ENCODE assay signal across 21 cellular contexts in genomic region chr11:112539165-112539564, GRCh38.
"Had no signal": no experiment of that assay in that cellular context is flagged by ENCODE, and none has a peak within 500 bp of the region (broad histone marks: within the 10 kb centered on the region; RNA-seq: fewer than 3 reads in every experiment).

No MANE protein-coding gene starts in this region.

- H3K36me3 ChIP-seq: esophagus squamous epithelium, neutrophil, pancreas, right lobe of liver, stomach, tibial artery had no signal

- DNase-seq: cerebellar nuclear complex; cortex of kidney; effector memory CD8-positive, alpha-beta T cell; erythroblast; esophagus squamous epithelium; hypothalamus; immature natural killer cell; kidney; naive B cell; pancreas; retina; right lobe of liver; stimulated activated CD4-positive, alpha-beta T cell treated with anti-CD3 and anti-CD28 coated beads, Interleukin-2, amount 100 ng/mL, for 24 hours; stimulated activated CD4-positive, alpha-beta T cell treated with anti-CD3 and anti-CD28 coated beads, Interleukin-4, amount 100 ng/mL, for 24 hours; stimulated activated naive CD4-positive, alpha-beta T cell treated with Interleukin-2 at 50 U/mL for 16 hours; stomach; tibial artery had no signal

- H3K27ac ChIP-seq: esophagus squamous epithelium, neutrophil, pancreas, right lobe of liver, stomach, tibial artery had no signal

- ATAC-seq: effector memory CD8-positive, alpha-beta T cell; left lobe of liver; natural killer cell treated with Interleukin-12 subunit alpha and Interleukin-12 subunit beta and Interleukin-15 and Interleukin-18, amount 100 ng/mL, for 72 hours; pancreas; right lobe of liver; stimulated activated effector memory CD8-positive, alpha-beta T cell treated with anti-CD3 and anti-CD28 coated beads, Interleukin-12 subunit alpha, Interleukin-12 subunit beta, amount 100 ng/mL, for 72 hours had no signal

- H3K27me3 ChIP-seq: neutrophil, pancreas, right lobe of liver, stomach, tibial artery had no signal

- H3K9me3 ChIP-seq: esophagus squamous epithelium, neutrophil, pancreas, right lobe of liver, stomach, tibial artery had no signal

- H3K4me1 ChIP-seq: pancreas, right lobe of liver had no signal

- H3K4me3 ChIP-seq: esophagus squamous epithelium, pancreas, right lobe of liver, stomach, tibial artery had no signal
